In the genomic region with DNA sequence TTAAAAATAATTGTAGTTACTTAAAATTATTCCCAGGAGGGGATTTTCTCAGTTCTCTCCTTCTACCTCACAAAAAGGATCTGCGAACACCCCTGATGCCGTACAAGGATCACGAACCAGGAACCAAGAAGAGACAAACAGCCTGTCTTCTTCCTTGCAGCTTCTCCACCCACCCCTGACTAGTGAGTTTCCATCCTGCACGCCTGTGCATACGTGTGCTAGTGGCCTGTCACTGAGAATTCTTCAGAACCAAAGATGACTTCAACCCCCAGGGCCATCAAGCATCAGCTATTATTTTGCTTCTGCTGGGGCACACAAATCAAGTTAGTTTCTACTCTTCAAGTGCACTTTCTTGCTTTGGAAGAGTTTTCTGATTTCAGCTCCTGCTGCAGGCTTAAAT, we compare ENCODE assay signal across 16 cellular contexts.
DNase-seq lines count a peak whose midpoint lies in the region; ATAC-seq and TF ChIP-seq lines count a peak whose summit lies in the region.
"Had no signal": no experiment of that assay in that cellular context is flagged by ENCODE, and none has a peak within 500 bp of the region (broad histone marks: within the 10 kb centered on the region; RNA-seq: fewer than 3 reads in every experiment).

No MANE protein-coding gene starts in this region.

- no peaks in the 10 kb centered on the region for H3K36me3 Mint-ChIP-seq in CD4-positive, alpha-beta T cell (ENCODE audit: low read depth)
- no peaks in the 10 kb centered on the region for H3K36me3 Mint-ChIP-seq in activated CD4-positive, alpha-beta memory T cell treated with anti-CD3 and anti-CD28 coated beads for 36 hours
- H3K36me3 Mint-ChIP-seq in memory B cell (no peaks in the 10 kb centered on the region), type B pancreatic cell (no peaks in the 10 kb centered on the region)

- H3K4me1 Mint-ChIP-seq in CD4-positive, alpha-beta T cell (ENCODE audit: low read depth): peaks cover 21% of the 10 kb centered on the region
- H3K4me1 Mint-ChIP-seq in activated CD4-positive, alpha-beta memory T cell treated with anti-CD3 and anti-CD28 coated beads for 36 hours (ENCODE audit: low read depth): peaks cover 37% of the 10 kb centered on the region
- H3K4me1 Mint-ChIP-seq in memory B cell: peaks cover 19% of the 10 kb centered on the region
- H3K4me1 Mint-ChIP-seq in type B pancreatic cell (ENCODE audit: unreplicated experiment): peaks cover 21% of the 10 kb centered on the region

- no peak for DNase-seq in CD4-positive, alpha-beta T cell
- DNase-seq in activated CD4-positive, alpha-beta memory T cell treated with anti-CD3 and anti-CD28 coated beads for 36 hours: peak; percentile 34
- no peak for DNase-seq in memory B cell (ENCODE audit: low spot score in 2 of 2)
- DNase-seq in hypothalamus (lab: John Stamatoyannopoulos, UW): no peak
- no peak for DNase-seq in posterior cingulate gyrus
- DNase-seq in type B pancreatic cell (ENCODE audit: extremely low spot score, unreplicated experiment): no peak
- DNase-seq: activated T-cell treated with anti-CD3 and anti-CD28 coated beads, Interleukin-2, amount 50 U/mL, for 48 hours; esophagus squamous epithelium; GF-D8; left ventricle myocardium superior; NCI-H226; RPMI8226; sigmoid colon had no signal

- CTCF ChIA-PET in CD4-positive, alpha-beta T cell (lab: Charles Lee): interaction anchor here (1.0 kb wide), 1 partner anchor 498 kb away, joined by 3 read pairs; no protein-coding TSS in a partner anchor
- CTCF ChIA-PET in activated CD4-positive, alpha-beta memory T cell treated with anti-CD3 and anti-CD28 coated beads for 36 hours (lab: Charles Lee): interaction anchor here (0.6 to 1.2 kb wide), 2 partner anchors 54 to 99 kb away, joined by 3 read pairs; no protein-coding TSS in a partner anchor

- no peak overlapping the region for H3K4me3 Mint-ChIP-seq in CD4-positive, alpha-beta T cell
- H3K4me3 Mint-ChIP-seq in activated CD4-positive, alpha-beta memory T cell treated with anti-CD3 and anti-CD28 coated beads for 36 hours: no peak overlapping the region
- H3K4me3 Mint-ChIP-seq in memory B cell: no peak overlapping the region
- no peak overlapping the region for H3K4me3 Mint-ChIP-seq in type B pancreatic cell

- H3K27me3 Mint-ChIP-seq in CD4-positive, alpha-beta T cell: no peaks in the 10 kb centered on the region
- H3K27me3 Mint-ChIP-seq in activated CD4-positive, alpha-beta memory T cell treated with anti-CD3 and anti-CD28 coated beads for 36 hours: no peaks in the 10 kb centered on the region
- H3K27me3 Mint-ChIP-seq in memory B cell (no peaks in the 10 kb centered on the region), type B pancreatic cell (no peaks in the 10 kb centered on the region)
- H3K27me3 Mint-ChIP-seq: activated CD4-positive, alpha-beta T cell treated with anti-CD3 and anti-CD28 coated beads, Interleukin-2, amount 10 ng/mL, durations not matched to agents 24 days and 14 days had no signal

- H3K27ac Mint-ChIP-seq in CD4-positive, alpha-beta T cell: peak overlapping the region; percentile 55
- peak overlapping the region; percentile 58 for H3K27ac Mint-ChIP-seq in activated CD4-positive, alpha-beta memory T cell treated with anti-CD3 and anti-CD28 coated beads for 36 hours
- H3K27ac Mint-ChIP-seq in memory B cell (peak overlapping the region; percentile 8), type B pancreatic cell (no peak overlapping the region)

- POLR2A ChIA-PET in CD4-positive, alpha-beta T cell (lab: Charles Lee): interaction anchor here (0.6 to 2.0 kb wide), 13 partner anchors 9 to 184 kb away, joined by 3 to 17 read pairs (median 3); a partner anchor contains a TSS
- POLR2A ChIA-PET in activated CD4-positive, alpha-beta memory T cell treated with anti-CD3 and anti-CD28 coated beads for 36 hours (lab: Charles Lee): interaction anchor here (1.2 to 1.8 kb wide), 3 partner anchors 11 to 175 kb away, joined by 3 to 8 read pairs (median 7); a partner anchor contains a TSS

- intact Hi-C loops in CD4-positive, alpha-beta T cell (cut with DNase I, micrococcal nuclease): no loop called here
- intact Hi-C loops in activated CD4-positive, alpha-beta memory T cell treated with anti-CD3 and anti-CD28 coated beads for 36 hours (cut with micrococcal nuclease): loop anchor here (5.0 kb wide), 1 partner anchor 172 kb away; no protein-coding TSS in a partner anchor
- intact Hi-C loops in posterior cingulate gyrus (cut with DNase I): no loop called here

- H3K27ac ChIP-seq in CD4-positive, alpha-beta T cell (ENCODE audit: low read depth, low read length): no peak overlapping the region
- H3K27ac ChIP-seq: esophagus squamous epithelium, sigmoid colon had no signal

- no peaks in the 10 kb centered on the region for H3K9me3 Mint-ChIP-seq in CD4-positive, alpha-beta T cell
- H3K9me3 Mint-ChIP-seq in activated CD4-positive, alpha-beta memory T cell treated with anti-CD3 and anti-CD28 coated beads for 36 hours: no peaks in the 10 kb centered on the region
- no peaks in the 10 kb centered on the region for H3K9me3 Mint-ChIP-seq in memory B cell
- H3K9me3 Mint-ChIP-seq in type B pancreatic cell: no peaks in the 10 kb centered on the region

- TF ChIP-seq CTCF in CD4-positive, alpha-beta T cell (IDR thresholded peaks at IDR 0.05): no peak
- no peak for TF ChIP-seq CTCF in type B pancreatic cell (conservative IDR thresholded peaks at IDR 0.05)

- ATAC-seq in CD4-positive, alpha-beta T cell (ENCODE audit: poor library complexity): no peak
- ATAC-seq in GM19324 (IDR thresholded peaks at IDR 0.05; ENCODE audit: low FRiP score, unreplicated experiment): peak; percentile 23
- ATAC-seq in memory B cell (ENCODE audit: low read depth): peak; percentile 30
- ATAC-seq in GM19035 (IDR thresholded peaks at IDR 0.05; ENCODE audit: unreplicated experiment): no peak

- H3K27me3 ChIP-seq in CD4-positive, alpha-beta T cell (ENCODE audit: control insufficient read depth, insufficient read depth, low read length): no peaks in the 10 kb centered on the region
- H3K27me3 ChIP-seq: esophagus squamous epithelium, sigmoid colon had no signal

- H3K9me3 ChIP-seq in CD4-positive, alpha-beta T cell (ENCODE audit: control insufficient read depth, low read length): no peaks in the 10 kb centered on the region
- H3K9me3 ChIP-seq: esophagus squamous epithelium, sigmoid colon had no signal

Comparison
In these comparisons a context has a peak if more than half of its experiments do, and no peak if none do; other contexts are left out.
1. ATAC-seq: peak in GM19324 (single experiment) and memory B cell (single experiment); none in CD4-positive, alpha-beta T cell (single experiment) and GM19035 (single experiment).